ENCODE assay signal across 28 cellular contexts in genomic region chr4:16770887-16771286, GRCh38.
A peak's percentile ranks its signal among the peaks of the same experiment; 100 is the strongest.
DNase-seq lines count a peak whose midpoint lies in the region; ATAC-seq, FAIRE-seq and TF ChIP-seq lines count a peak whose summit lies in the region.
"Had no signal": no experiment of that assay in that cellular context is flagged by ENCODE, and none has a peak within 500 bp of the region (broad histone marks: within the 10 kb centered on the region; RNA-seq: fewer than 3 reads in every experiment).

No MANE protein-coding gene starts in this region.

- H3K27me3 Mint-ChIP-seq in astrocyte (ENCODE audit: low read depth, unreplicated experiment) (no peaks in the 10 kb centered on the region), brain (peaks cover 3% of the 10 kb centered on the region)

- intact Hi-C loops in sciatic nerve (cut with DNase I): no loop called here

- no peak for FAIRE-seq in astrocyte (lab: Jason Lieb, UNC)
- FAIRE-seq: A204.1, GM12878, GM12892, GM18507 had no signal

- H3K36me3 ChIP-seq in astrocyte (ENCODE audit: insufficient read depth, low read length): no peaks in the 10 kb centered on the region
- H3K36me3 ChIP-seq: BE2C, BLaER1 had no signal

- DNase-seq in astrocyte (ENCODE audit: low read depth) (peak; percentile 57), left kidney (ENCODE audit: low read depth, low spot score) (peak; percentile 79), sciatic nerve (ENCODE audit: low spot score) (no peak), AG08396 (ENCODE audit: low spot score) (no peak), NCI-H1048 (lab: John Stamatoyannopoulos, UW) (no peak), AG08395 (ENCODE audit: low spot score) (no peak)
- DNase-seq: 8988T; ACHN; BE2C; C1 segment of cervical spinal cord; CD4-positive, alpha-beta memory T cell; CD4-positive, CD25-positive, alpha-beta regulatory T cell; CD8-positive, alpha-beta memory T cell; COR-L47; DMS 273 treated with DMSO at 0.1 percent for 48 hours; DMS153; DMS53; DMS79; DND-41; EL; GDM1 had no signal

- H3K27ac ChIP-seq in astrocyte (ENCODE audit: low read depth, low read length): no peak overlapping the region
- H3K27ac ChIP-seq: BLaER1 had no signal

- no peak overlapping the region for H3K27ac Mint-ChIP-seq in astrocyte (ENCODE audit: unreplicated experiment)
- H3K27ac Mint-ChIP-seq in brain: peak overlapping the region in 4 of 5 experiments; percentile 16 to 68 (median 63)
- H3K27ac Mint-ChIP-seq: CD14-positive monocyte; CD4-positive, alpha-beta memory T cell; CD4-positive, CD25-positive, alpha-beta regulatory T cell; CD8-positive, alpha-beta memory T cell had no signal

- TF ChIP-seq CTCF in astrocyte (IDR thresholded peaks at IDR 0.05; ENCODE audit: insufficient read depth, low read depth, low read length): no peak
- TF ChIP-seq CTCF in brain (conservative IDR thresholded peaks at IDR 0.05): no peak

- no peak overlapping the region for H3K4me2 ChIP-seq in astrocyte (ENCODE audit: low read length)
- H3K4me2 ChIP-seq: BLaER1 had no signal

- H3K9ac ChIP-seq in astrocyte (ENCODE audit: low read length): no peak overlapping the region
- H3K9ac ChIP-seq: BLaER1 had no signal

- H3K4me1 ChIP-seq in astrocyte (ENCODE audit: insufficient read depth, low read length): no peaks in the 10 kb centered on the region
- H3K4me1 ChIP-seq: BE2C, BLaER1 had no signal

- H3K36me3 Mint-ChIP-seq in astrocyte (ENCODE audit: low read depth, unreplicated experiment) (peaks cover 2% of the 10 kb centered on the region), brain (no peaks in the 10 kb centered on the region)
- H3K36me3 Mint-ChIP-seq: CD14-positive monocyte; CD4-positive, alpha-beta memory T cell; CD4-positive, CD25-positive, alpha-beta regulatory T cell; CD8-positive, alpha-beta memory T cell had no signal

- H4K20me1 ChIP-seq in astrocyte (ENCODE audit: insufficient read depth, low read length): no peaks in the 10 kb centered on the region
- H4K20me1 ChIP-seq: BLaER1 had no signal

- no peaks in the 10 kb centered on the region for H3K27me3 ChIP-seq in astrocyte (ENCODE audit: insufficient read depth, low read length)
- H3K27me3 ChIP-seq: BE2C, BLaER1 had no signal

- no peaks in the 10 kb centered on the region for H3K79me2 ChIP-seq in astrocyte (ENCODE audit: insufficient read depth, low read length)

- no peak overlapping the region for H2AFZ ChIP-seq in astrocyte (ENCODE audit: low read depth, low read length)

- no peak overlapping the region for H3K4me3 ChIP-seq in astrocyte (ENCODE audit: insufficient read depth, low read depth, low read length)
- H3K4me3 ChIP-seq: BLaER1, GM12878 had no signal

- H3K4me3 Mint-ChIP-seq in astrocyte (ENCODE audit: unreplicated experiment): no peak overlapping the region
- no peak overlapping the region for H3K4me3 Mint-ChIP-seq in brain
- H3K4me3 Mint-ChIP-seq: CD14-positive monocyte; CD4-positive, alpha-beta memory T cell; CD4-positive, CD25-positive, alpha-beta regulatory T cell; CD8-positive, alpha-beta memory T cell had no signal

- H3K9me3 ChIP-seq in astrocyte (ENCODE audit: insufficient read depth, low read depth, low read length): no peaks in the 10 kb centered on the region
- H3K9me3 ChIP-seq: BLaER1 had no signal

- no peaks in the 10 kb centered on the region for H3K9me3 Mint-ChIP-seq in astrocyte (ENCODE audit: unreplicated experiment)
- H3K9me3 Mint-ChIP-seq in brain: no peaks in the 10 kb centered on the region
- H3K9me3 Mint-ChIP-seq: CD8-positive, alpha-beta memory T cell had no signal

- peaks cover 2% of the 10 kb centered on the region for H3K4me1 Mint-ChIP-seq in astrocyte (ENCODE audit: low read depth, unreplicated experiment)
- peaks cover 69% of the 10 kb centered on the region for H3K4me1 Mint-ChIP-seq in brain
- H3K4me1 Mint-ChIP-seq: CD14-positive monocyte; CD4-positive, alpha-beta memory T cell; CD4-positive, CD25-positive, alpha-beta regulatory T cell; CD8-positive, alpha-beta memory T cell had no signal

- peak; percentile 38 for ATAC-seq in sciatic nerve
- ATAC-seq: GM12878 had no signal

Comparison
In these comparisons a context has a peak if more than half of its experiments do, and no peak if none do; other contexts are left out.
1. DNase-seq: peak in astrocyte (single experiment) and left kidney (single experiment); none in sciatic nerve (single experiment), AG08396 (single experiment), NCI-H1048 (single experiment) and AG08395 (single experiment).